8 cellular contexts compared by ENCODE assay signal in the genomic region with DNA sequence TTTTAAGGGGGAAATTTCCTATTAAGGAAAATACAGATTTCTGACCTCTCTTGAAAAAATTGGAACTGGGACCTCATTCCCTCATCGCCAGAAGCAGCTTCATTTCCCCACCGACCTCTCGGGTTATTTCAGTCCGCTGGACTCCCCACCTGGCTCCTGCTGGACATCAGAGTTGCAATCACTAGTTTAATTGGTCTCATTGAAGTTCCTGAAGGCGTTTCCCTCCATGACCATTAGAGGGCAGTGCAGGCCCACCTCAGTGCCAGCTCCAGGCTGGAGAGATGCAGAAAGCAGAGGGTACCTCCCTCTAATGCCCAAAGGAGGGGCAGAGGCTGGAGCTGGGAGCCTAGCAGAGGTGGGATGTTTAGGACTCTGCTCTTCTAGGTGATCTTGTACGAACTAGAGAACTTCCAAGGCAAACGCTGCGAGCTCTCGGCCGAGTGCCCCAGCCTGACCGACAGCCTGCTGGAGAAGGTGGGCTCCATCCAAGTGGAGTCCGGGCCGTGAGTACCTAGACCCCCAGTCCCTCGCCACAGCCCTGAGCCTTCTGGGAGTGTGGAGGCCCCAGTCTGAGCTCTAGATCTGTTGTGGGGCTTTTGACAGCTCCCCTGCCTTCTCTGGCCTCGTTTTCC. TPM values are rescaled to one million over a fixed set of nuclear protein-coding genes. Genes with fewer than 3 reads are reported as not detected.
A peak's percentile ranks its signal among the peaks of the same experiment; 100 is the strongest.
DNase-seq lines count a peak whose midpoint lies in the region; ATAC-seq, FAIRE-seq and TF ChIP-seq lines count a peak whose summit lies in the region.

No MANE protein-coding gene starts in this region.

- no peak for TF ChIP-seq POLR2A in H54 (IDR thresholded peaks at IDR 0.05; ENCODE audit: low read depth, low read length)

- FAIRE-seq in H54 (lab: Jason Lieb, UNC): no peak

- DNase-seq in AG08395 (ENCODE audit: low spot score) (peak; percentile 75), H54 (ENCODE audit: insufficient read length, low spot score) (peak; percentile 60), NCI-H748 treated with DMSO at 0.1 percent for 48 hours (lab: John Stamatoyannopoulos, UW) (peak; percentile 18), epidermal melanocyte (ENCODE audit: insufficient read length, low spot score) (peak; percentile 74), mucosa of gallbladder (ENCODE audit: low spot score) (peak; percentile 49)
- peak; percentile 3 to 12 for DNase-seq in activated CD8-positive, alpha-beta memory T cell treated with anti-CD3 and anti-CD28 coated beads for 4 hours (ENCODE audit: low read depth in 2 of 2)
- peak; percentile 66 for DNase-seq in stimulated activated naive CD8-positive, alpha-beta T cell treated with anti-CD3 and anti-CD28 coated beads, Interleukin-15, Interleukin-2, amounts not matched to agents 100 U/mL and 50 U/mL, for 24 hours

- ATAC-seq in stimulated activated naive CD8-positive, alpha-beta T cell treated with anti-CD3 and anti-CD28 coated beads, Interleukin-15, Interleukin-2, amounts not matched to agents 100 U/mL and 50 U/mL, for 24 hours: no peak
- no peak for ATAC-seq in GM19324 (IDR thresholded peaks at IDR 0.05; ENCODE audit: low FRiP score, unreplicated experiment)

RNA-seq across cellular contexts. Expression of a gene that starts 2.7 kb away (rescaled TPM):
- total RNA-seq in mucosa of gallbladder: 1.4 TPM

RNA-seq across cellular contexts. Expression of a gene that starts 17.0 kb away (rescaled TPM):
- total RNA-seq in mucosa of gallbladder: not detected

Comparison
In these comparisons a context has a peak if more than half of its experiments do, and no peak if none do; other contexts are left out.
1. DNase-seq: peak in every context shown above with its lines; median percentile 75 in AG08395; 74 in epidermal melanocyte; 66 in stimulated activated naive CD8-positive, alpha-beta T cell treated with anti-CD3 and anti-CD28 coated beads, Interleukin-15, Interleukin-2, amounts not matched to agents 100 U/mL and 50 U/mL, for 24 hours; 60 in H54; 49 in mucosa of gallbladder; 18 in NCI-H748 treated with DMSO at 0.1 percent for 48 hours; 8 in activated CD8-positive, alpha-beta memory T cell treated with anti-CD3 and anti-CD28 coated beads for 4 hours.